Comparison of ENCODE assay signal across 10 cellular contexts in genomic region chr14:24145219-24145618, GRCh38. TPM values are rescaled to one million over a fixed set of nuclear protein-coding genes. Genes with fewer than 3 reads are reported as not detected.
DNase-seq lines count a peak whose midpoint lies in the region; ATAC-seq and TF ChIP-seq lines count a peak whose summit lies in the region.
"Had no signal": no experiment of that assay in that cellular context is flagged by ENCODE, and none has a peak within 500 bp of the region (broad histone marks: within the 10 kb centered on the region; RNA-seq: fewer than 3 reads in every experiment).

No MANE protein-coding gene starts in this region.

- H3K4me3 ChIP-seq in AG10803 (ENCODE audit: low read length) (peak overlapping the region; percentile 97), breast epithelium (peak overlapping the region in 1 of 3 donors; percentile 87)
- peak overlapping the region; percentile 97 for H3K4me3 ChIP-seq in Jurkat, Clone E6-1 (ENCODE audit: low read length)

- H3K27ac ChIP-seq in breast epithelium (peak overlapping the region; percentile 86 to 94), caudate nucleus (ENCODE audit: low read depth, low read length) (no peak overlapping the region)

- TF ChIP-seq CTCF in AG10803 (conservative IDR thresholded peaks at IDR 0.05; ENCODE audit: low read length) = no peak
- no peak for TF ChIP-seq CTCF in breast epithelium (IDR thresholded peaks at IDR 0.05)
- no peak for TF ChIP-seq CTCF in nephron progenitor cell (IDR thresholded peaks at IDR 0.05)

- H3K36me3 Mint-ChIP-seq in nephron progenitor cell (ENCODE audit: low read depth) = peaks cover 22% of the 10 kb centered on the region

- no peak for ATAC-seq in HG03432 (IDR thresholded peaks at IDR 0.05; ENCODE audit: unreplicated experiment)

- peaks cover 54% of the 10 kb centered on the region for H3K4me1 Mint-ChIP-seq in nephron progenitor cell

- H3K36me3 ChIP-seq in breast epithelium = no peaks in the 10 kb centered on the region

- peak overlapping the region; percentile 98 for H3K4me3 Mint-ChIP-seq in nephron progenitor cell

- no peak overlapping the region for H3K27ac Mint-ChIP-seq in nephron progenitor cell

- peaks cover 4 to 9% of the 10 kb centered on the region in 2 donors for H3K4me1 ChIP-seq in breast epithelium

- no peaks in the 10 kb centered on the region for H3K9me3 ChIP-seq in breast epithelium

- TF ChIP-seq POLR2A in breast epithelium (IDR thresholded peaks at IDR 0.05) = no peak

- H3K27me3 Mint-ChIP-seq in nephron progenitor cell (ENCODE audit: low read depth, poor library complexity) = no peaks in the 10 kb centered on the region

- intact Hi-C loops in breast epithelium (cut with DNase I; ENCODE audit: low total_unique reads) = no loop called here

- H3K9me3 Mint-ChIP-seq in nephron progenitor cell = no peaks in the 10 kb centered on the region

- DNase-seq in AG10803 (ENCODE audit: low read depth) (no peak), breast epithelium (ENCODE audit: low spot score in 2 of 2) (no peak), nephron progenitor cell (no peak), NK-92 (lab: John Stamatoyannopoulos, UW; ENCODE audit: unreplicated experiment) (no peak), DMS114 treated with DMSO at 0.1 percent for 48 hours (lab: John Stamatoyannopoulos, UW; ENCODE audit: unreplicated experiment) (no peak), caudate nucleus (lab: John Stamatoyannopoulos, UW) (no peak)
- DNase-seq in Jurkat, Clone E6-1 (ENCODE audit: low read depth, low spot score) = no peak
- DNase-seq: activated CD8-positive, alpha-beta memory T cell treated with anti-CD3 and anti-CD28 coated beads for 24 hours; NCI-H2227 treated with DMSO at 0.1 percent for 48 hours had no signal

- H3K27me3 ChIP-seq in breast epithelium = no peaks in the 10 kb centered on the region

RNA-seq across cellular contexts. Expression of gene PSME2, which starts 1.2 kb away (rescaled TPM):
- 271 TPM for polyA plus RNA-seq in Jurkat, Clone E6-1 (2012; ENCODE audit: insufficient read depth, insufficient read length)
- total RNA-seq in breast epithelium = 10 to 100 TPM; 22.1 to 69.2 (median 62.1) TPM

RNA-seq across cellular contexts. Expression of gene RNF31, which starts 2.1 kb away (rescaled TPM):
- 57.2 TPM for polyA plus RNA-seq in Jurkat, Clone E6-1 (2012; ENCODE audit: insufficient read depth, insufficient read length)
- 10 to 100 TPM; 29.1 to 43.8 (median 41.0) TPM for total RNA-seq in breast epithelium

RNA-seq across cellular contexts. Expression of gene EMC9, which starts 3.8 kb away (rescaled TPM):
- 54.8 TPM for polyA plus RNA-seq in Jurkat, Clone E6-1 (2012; ENCODE audit: insufficient read depth, insufficient read length)
- total RNA-seq in breast epithelium = 10 to 100 TPM; 13.4 to 19.0 (median 16.5) TPM

RNA-seq across cellular contexts. Expression of gene PSME1, which starts 9.2 kb away (rescaled TPM):
- 321 TPM for polyA plus RNA-seq in Jurkat, Clone E6-1 (2012; ENCODE audit: insufficient read depth, insufficient read length)
- 100 to 1,000 TPM in 2 of 3 donors, 10 to 100 TPM in 1; 91.1 to 151 (median 135) TPM for total RNA-seq in breast epithelium

RNA-seq across cellular contexts. Expression of gene FITM1, which starts 14.8 kb away (rescaled TPM):
- not detected for polyA plus RNA-seq in Jurkat, Clone E6-1 (2012; ENCODE audit: insufficient read depth, insufficient read length)
- total RNA-seq in breast epithelium = 1 to 10 TPM; 1.2 to 2.6 (median 1.6) TPM
